In genomic region chr2:170362895-170363582, GRCh38 we compare ENCODE assay signal across 9 cellular contexts.
DNase-seq lines count a peak whose midpoint lies in the region; ATAC-seq and TF ChIP-seq lines count a peak whose summit lies in the region.
"Had no signal": no experiment of that assay in that cellular context is flagged by ENCODE, and none has a peak within 500 bp of the region (broad histone marks: within the 10 kb centered on the region; RNA-seq: fewer than 3 reads in every experiment).

No MANE protein-coding gene starts in this region.

- no peak for ATAC-seq in activated CD4-positive, CD25-positive, alpha-beta regulatory T cell treated with anti-CD3 and anti-CD28 coated beads, Interleukin-2, amount 50 U/mL, for 24 hours
- no peak for ATAC-seq in HG02610 (IDR thresholded peaks at IDR 0.05; ENCODE audit: unreplicated experiment)

- TF ChIP-seq CTCF in brain (conservative IDR thresholded peaks at IDR 0.05) (no peak), type B pancreatic cell (conservative IDR thresholded peaks at IDR 0.05) (no peak), adrenal gland (IDR thresholded peaks at IDR 0.05) (no peak)

- intact Hi-C loops in adrenal gland (cut with DNase I): loop anchor here in 1 of 2 donors (10.0 kb wide), 1 partner anchor 452 kb away; the partner anchor contains the start of gene GAD1

- no peaks in the 10 kb centered on the region for H3K36me3 ChIP-seq in adrenal gland (replicated peaks in 1 of 2)
- H3K36me3 ChIP-seq: SJCRH30 had no signal

- H3K27ac Mint-ChIP-seq in brain: peak overlapping the region in 4 of 5 experiments; percentile 41 to 93 (median 52)
- H3K27ac Mint-ChIP-seq in type B pancreatic cell: peak overlapping the region; percentile 71

- H3K27ac ChIP-seq in adrenal gland: no peak overlapping the region
- H3K27ac ChIP-seq: SJCRH30 had no signal

- H3K9me3 Mint-ChIP-seq in brain (peaks cover 0 to 2% (median 0%) of the 10 kb centered on the region in 5 experiments), type B pancreatic cell (no peaks in the 10 kb centered on the region)

- no peak for TF ChIP-seq POLR2A in adrenal gland (IDR thresholded peaks at IDR 0.05)

- H3K27me3 Mint-ChIP-seq in brain (peaks cover 8% of the 10 kb centered on the region), type B pancreatic cell (peaks cover 76% of the 10 kb centered on the region)

- WGBS in adrenal gland, 4 donors: 53 to 63% (median 57%) methylated on average over 6 of the region's 6 CpGs

- no peaks in the 10 kb centered on the region for H3K4me1 ChIP-seq in adrenal gland (replicated peaks in 1 of 2)
- H3K4me1 ChIP-seq: SJCRH30 had no signal

- H3K9me3 ChIP-seq in adrenal gland (replicated peaks in 1 of 3): no peaks in the 10 kb centered on the region
- H3K9me3 ChIP-seq: SJCRH30 had no signal

- H3K27me3 ChIP-seq in adrenal gland: peaks cover 20% of the 10 kb centered on the region
- H3K27me3 ChIP-seq: SJCRH30 had no signal

- peak; percentile 52 for DNase-seq in stimulated activated CD4-positive, alpha-beta T cell treated with anti-CD3 and anti-CD28 coated beads, Interleukin-15, amount 100 ng/mL, for 24 hours
- no peak for DNase-seq in stimulated activated CD4-positive, alpha-beta T cell treated with anti-CD3 and anti-CD28 coated beads, Interleukin-12 subunit alpha, Interleukin-12 subunit beta, amount 100 ng/mL, for 4 hours
- DNase-seq in OCI-M2 (lab: John Stamatoyannopoulos, UW; ENCODE audit: unreplicated experiment) (peak; percentile 42), type B pancreatic cell (ENCODE audit: extremely low spot score, unreplicated experiment) (no peak), adrenal gland (no peak)
- DNase-seq: SJCRH30 had no signal

- peaks cover 79% of the 10 kb centered on the region for H3K4me1 Mint-ChIP-seq in brain
- H3K4me1 Mint-ChIP-seq in type B pancreatic cell (ENCODE audit: unreplicated experiment): peaks cover 8% of the 10 kb centered on the region

- H3K4me3 ChIP-seq in adrenal gland: no peak overlapping the region
- H3K4me3 ChIP-seq: SJCRH30 had no signal

- H3K4me3 Mint-ChIP-seq in brain (no peak overlapping the region), type B pancreatic cell (no peak overlapping the region)

- H3K36me3 Mint-ChIP-seq in brain (no peaks in the 10 kb centered on the region), type B pancreatic cell (no peaks in the 10 kb centered on the region)

Comparison
In these comparisons a context has a peak if more than half of its experiments do, and no peak if none do; other contexts are left out.
1. DNase-seq: peak in stimulated activated CD4-positive, alpha-beta T cell treated with anti-CD3 and anti-CD28 coated beads, Interleukin-15, amount 100 ng/mL, for 24 hours (single experiment) and OCI-M2 (single experiment); none in stimulated activated CD4-positive, alpha-beta T cell treated with anti-CD3 and anti-CD28 coated beads, Interleukin-12 subunit alpha, Interleukin-12 subunit beta, amount 100 ng/mL, for 4 hours (single experiment), type B pancreatic cell (single experiment) and adrenal gland (0 of 7).